ENCODE assay signal across 1 cellular context in genomic region chr13:45669626-45670025, GRCh38.
TF ChIP-seq lines count a peak whose summit lies in the region.

No MANE protein-coding gene starts in this region.

TF ChIP-seq in HepG2, 621 proteins besides CTCF, POLR2A, EP300 and RAD21:
- peak; percentile 52; the same call in 1 of the 2 replicates for TF ChIP-seq ZNF281 (CRISPR knock-in tag; IDR thresholded peaks at IDR 0.05; ENCODE audit: borderline replicate concordance)
